ENCODE assay signal across 1 cellular context in the genomic region with DNA sequence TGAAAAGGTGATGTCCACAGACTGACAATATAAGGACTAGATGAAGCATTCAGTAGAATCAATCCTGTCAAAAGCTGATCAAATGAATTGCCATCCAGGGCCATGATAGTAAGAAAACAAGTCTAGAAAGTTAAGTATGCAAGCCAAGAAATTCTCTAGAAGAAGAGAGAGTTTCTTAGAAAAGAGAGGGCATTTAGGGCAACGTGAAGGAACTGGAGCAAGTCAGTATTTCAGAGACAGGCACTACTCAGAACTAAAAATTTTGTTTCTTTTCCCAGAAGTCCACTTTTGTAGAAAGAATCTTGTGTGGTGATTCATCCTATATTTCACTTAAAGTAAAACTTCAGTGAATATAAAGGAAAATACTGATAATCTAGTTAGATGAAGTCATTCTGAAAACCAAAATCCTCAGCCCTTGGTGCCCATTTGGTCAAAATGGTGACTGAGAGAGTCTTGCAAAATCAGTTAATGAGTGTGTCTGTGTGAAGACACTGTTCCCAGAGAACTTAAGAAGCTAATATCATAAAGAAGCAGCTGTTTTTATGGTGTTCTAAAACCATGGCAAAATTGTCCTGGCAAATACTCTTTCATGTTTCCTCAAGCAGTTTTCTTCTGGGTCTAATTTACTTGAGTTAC.
TF ChIP-seq lines count a peak whose summit lies in the region.

No MANE protein-coding gene starts in this region.

TF ChIP-seq in GM12878, 131 proteins besides CTCF, POLR2A, EP300 and RAD21:
- TF ChIP-seq IKZF2 (IDR thresholded peaks at IDR 0.05): no peak
- TF ChIP-seq, protein P1, sequence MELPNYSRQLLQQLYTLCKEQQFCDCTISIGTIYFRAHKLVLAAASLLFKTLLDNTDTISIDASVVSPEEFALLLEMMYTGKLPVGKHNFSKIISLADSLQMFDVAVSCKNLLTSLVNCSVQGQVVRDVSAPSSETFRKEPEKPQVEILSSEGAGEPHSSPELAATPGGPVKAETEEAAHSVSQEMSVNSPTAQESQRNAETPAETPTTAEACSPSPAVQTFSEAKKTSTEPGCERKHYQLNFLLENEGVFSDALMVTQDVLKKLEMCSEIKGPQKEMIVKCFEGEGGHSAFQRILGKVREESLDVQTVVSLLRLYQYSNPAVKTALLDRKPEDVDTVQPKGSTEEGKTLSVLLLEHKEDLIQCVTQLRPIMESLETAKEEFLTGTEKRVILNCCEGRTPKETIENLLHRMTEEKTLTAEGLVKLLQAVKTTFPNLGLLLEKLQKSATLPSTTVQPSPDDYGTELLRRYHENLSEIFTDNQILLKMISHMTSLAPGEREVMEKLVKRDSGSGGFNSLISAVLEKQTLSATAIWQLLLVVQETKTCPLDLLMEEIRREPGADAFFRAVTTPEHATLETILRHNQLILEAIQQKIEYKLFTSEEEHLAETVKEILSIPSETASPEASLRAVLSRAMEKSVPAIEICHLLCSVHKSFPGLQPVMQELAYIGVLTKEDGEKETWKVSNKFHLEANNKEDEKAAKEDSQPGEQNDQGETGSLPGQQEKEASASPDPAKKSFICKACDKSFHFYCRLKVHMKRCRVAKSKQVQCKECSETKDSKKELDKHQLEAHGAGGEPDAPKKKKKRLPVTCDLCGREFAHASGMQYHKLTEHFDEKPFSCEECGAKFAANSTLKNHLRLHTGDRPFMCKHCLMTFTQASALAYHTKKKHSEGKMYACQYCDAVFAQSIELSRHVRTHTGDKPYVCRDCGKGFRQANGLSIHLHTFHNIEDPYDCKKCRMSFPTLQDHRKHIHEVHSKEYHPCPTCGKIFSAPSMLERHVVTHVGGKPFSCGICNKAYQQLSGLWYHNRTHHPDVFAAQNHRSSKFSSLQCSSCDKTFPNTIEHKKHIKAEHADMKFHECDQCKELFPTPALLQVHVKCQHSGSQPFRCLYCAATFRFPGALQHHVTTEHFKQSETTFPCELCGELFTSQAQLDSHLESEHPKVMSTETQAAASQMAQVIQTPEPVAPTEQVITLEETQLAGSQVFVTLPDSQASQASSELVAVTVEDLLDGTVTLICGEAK (IDR thresholded peaks at IDR 0.05; ENCODE audit: borderline replicate concordance): no peak
- no peak for TF ChIP-seq NR2C1 (IDR thresholded peaks at IDR 0.05)
- no peak for TF ChIP-seq WRNIP1 (IDR thresholded peaks at IDR 0.05; ENCODE audit: borderline replicate concordance, low read depth, low read length)
- TF ChIP-seq JUND (IDR thresholded peaks at IDR 0.05; ENCODE audit: low read depth, low read length): no peak
- TF ChIP-seq SUZ12 (IDR thresholded peaks at IDR 0.05; ENCODE audit: unreplicated experiment): no peak
- TF ChIP-seq, protein P2, sequence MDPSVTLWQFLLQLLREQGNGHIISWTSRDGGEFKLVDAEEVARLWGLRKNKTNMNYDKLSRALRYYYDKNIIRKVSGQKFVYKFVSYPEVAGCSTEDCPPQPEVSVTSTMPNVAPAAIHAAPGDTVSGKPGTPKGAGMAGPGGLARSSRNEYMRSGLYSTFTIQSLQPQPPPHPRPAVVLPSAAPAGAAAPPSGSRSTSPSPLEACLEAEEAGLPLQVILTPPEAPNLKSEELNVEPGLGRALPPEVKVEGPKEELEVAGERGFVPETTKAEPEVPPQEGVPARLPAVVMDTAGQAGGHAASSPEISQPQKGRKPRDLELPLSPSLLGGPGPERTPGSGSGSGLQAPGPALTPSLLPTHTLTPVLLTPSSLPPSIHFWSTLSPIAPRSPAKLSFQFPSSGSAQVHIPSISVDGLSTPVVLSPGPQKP (IDR thresholded peaks at IDR 0.05; ENCODE audit: low read depth, low read length): no peak
- TF ChIP-seq ZZZ3 (IDR thresholded peaks at IDR 0.05; ENCODE audit: control insufficient read depth, insufficient read length, low read depth): no peak
- no peak for TF ChIP-seq PML (IDR thresholded peaks at IDR 0.05; ENCODE audit: low read length)
- TF ChIP-seq MXI1 (IDR thresholded peaks at IDR 0.05; ENCODE audit: low read depth, low read length): no peak
- no peak for TF ChIP-seq NRF1 (conservative IDR thresholded peaks at IDR 0.05; ENCODE audit: low read depth, low read length)
- TF ChIP-seq EGR1 (IDR thresholded peaks at IDR 0.05; ENCODE audit: borderline replicate concordance in 1 of 2, low read depth in 2 of 2, low read length in 2 of 2): no peak
- no peak for TF ChIP-seq SIX5 (IDR thresholded peaks at IDR 0.05; ENCODE audit: low read depth, low read length, severe bottlenecking)
- no peak for TF ChIP-seq IRF3 (IDR thresholded peaks at IDR 0.05)
- no peak for TF ChIP-seq SIN3A (IDR thresholded peaks at IDR 0.05; ENCODE audit: low read depth, low read length)
- TF ChIP-seq ZNF217 (IDR thresholded peaks at IDR 0.05): no peak
